Comparison of ENCODE assay signal across 7 cellular contexts in genomic region chr1:12153181-12153785, GRCh38. TPM values are rescaled to one million over a fixed set of nuclear protein-coding genes. Genes with fewer than 3 reads are reported as not detected.
A peak's percentile ranks its signal among the peaks of the same experiment; 100 is the strongest.
DNase-seq lines count a peak whose midpoint lies in the region; ATAC-seq and TF ChIP-seq lines count a peak whose summit lies in the region.

No MANE protein-coding gene starts in this region.

- peak overlapping the region; percentile 95 to 99 (median 98) for H3K27ac Mint-ChIP-seq in naive B cell

- H3K36me3 Mint-ChIP-seq in naive B cell: peaks cover 0 to 6% of the 10 kb centered on the region in 2 donors

- peak; percentile 29 for ATAC-seq in GM18861 (IDR thresholded peaks at IDR 0.05; ENCODE audit: unreplicated experiment)
- ATAC-seq in naive B cell (ENCODE audit: low read depth in 2 of 2): peak; percentile 55
- ATAC-seq in GM18511 (IDR thresholded peaks at IDR 0.05; ENCODE audit: unreplicated experiment): no peak
- ATAC-seq in HG02884 (IDR thresholded peaks at IDR 0.05; ENCODE audit: unreplicated experiment): no peak

- DNase-seq in NCI-H226: peak; percentile 58
- DNase-seq in choroid plexus epithelial cell (ENCODE audit: low read depth): peak; percentile 74
- peak; percentile 75 for DNase-seq in naive B cell
- no peak for DNase-seq in NCI-H2196 treated with DMSO at 0.1 percent for 48 hours (lab: John Stamatoyannopoulos, UW; ENCODE audit: unreplicated experiment)

- TF ChIP-seq CTCF in choroid plexus epithelial cell (conservative IDR thresholded peaks at IDR 0.05; ENCODE audit: low read depth, low read length): peak; percentile 6

- no peak overlapping the region for H3K4me3 ChIP-seq in choroid plexus epithelial cell (ENCODE audit: low read depth, low read length)

- peaks cover 69 to 89% (median 86%) of the 10 kb centered on the region in 3 donors for H3K4me1 Mint-ChIP-seq in naive B cell

- H3K27me3 Mint-ChIP-seq in naive B cell: no peaks in the 10 kb centered on the region

- peaks cover 0 to 7% (median 3%) of the 10 kb centered on the region in 7 donors for H3K9me3 Mint-ChIP-seq in naive B cell

- peak overlapping the region; percentile 3 to 84 (median 76) for H3K4me3 Mint-ChIP-seq in naive B cell

RNA-seq across cellular contexts. Expression of gene TNFRSF1B, which starts 13.5 kb away (rescaled TPM):
- 10 to 100 TPM; 29.0 to 54.0 (median 42.7) TPM for polyA plus RNA-seq in naive B cell (ENCODE audit: low read depth in 6 of 6)

Comparison
In these comparisons a context has a peak if more than half of its experiments do, and no peak if none do; other contexts are left out.
1. ATAC-seq: peak in GM18861 (single experiment) and naive B cell (2 of 2); none in GM18511 (single experiment) and HG02884 (single experiment).